In genomic region chr7:77269360-77270075, GRCh38 we compare ENCODE assay signal across 11 cellular contexts.
A peak's percentile ranks its signal among the peaks of the same experiment; 100 is the strongest.
DNase-seq lines count a peak whose midpoint lies in the region; ATAC-seq and TF ChIP-seq lines count a peak whose summit lies in the region.
"Had no signal": no experiment of that assay in that cellular context is flagged by ENCODE, and none has a peak within 500 bp of the region (broad histone marks: within the 10 kb centered on the region; RNA-seq: fewer than 3 reads in every experiment).

No MANE protein-coding gene starts in this region.

- H3K36me3 ChIP-seq in left lung: no peaks in the 10 kb centered on the region

- peaks cover 9 to 13% of the 10 kb centered on the region in 2 donors for H3K4me1 ChIP-seq in left lung

- no peaks in the 10 kb centered on the region for H3K9me3 ChIP-seq in left lung

- TF ChIP-seq CTCF in GM12864 (IDR thresholded peaks at IDR 0.05; ENCODE audit: low read depth, low read length, missing control alignments): no peak
- TF ChIP-seq CTCF in left lung (IDR thresholded peaks at IDR 0.05): no peak

- DNase-seq in GM12864 (ENCODE audit: low read depth) (peak; percentile 35), KBM-7 (peak; percentile 45), left lung (peak in 1 of 2 donors; percentile 64), middle frontal gyrus (ENCODE audit: extremely low spot score, low spot score) (no peak), NCI-H774 (lab: John Stamatoyannopoulos, UW) (no peak)
- DNase-seq in activated CD8-positive, alpha-beta memory T cell treated with anti-CD3 and anti-CD28 coated beads, Interleukin-2, amount 50 U/mL, for 48 hours: no peak
- no peak for DNase-seq in stimulated activated CD4-positive, alpha-beta T cell treated with anti-CD3 and anti-CD28 coated beads, Interleukin-2, amount 100 ng/mL, for 48 hours
- DNase-seq: Calu3, KG1 had no signal

- in situ Hi-C loops in KBM-7 (cut with MboI; ENCODE audit: low pct_unique_long_range_greater_than_20kb, low sequenced_read_pairs): no loop called here

- ATAC-seq in GM21619 (IDR thresholded peaks at IDR 0.05; ENCODE audit: unreplicated experiment): peak; percentile 78
- ATAC-seq in left lung: peak; percentile 90

- H3K27ac ChIP-seq in left lung: peak overlapping the region; percentile 5 to 76
- H3K27ac ChIP-seq: epithelial cell of prostate had no signal

- H3K4me3 ChIP-seq in GM12864 (ENCODE audit: low read depth, low read length) (no peak overlapping the region), left lung (no peak overlapping the region)

- H3K27me3 ChIP-seq in left lung: no peaks in the 10 kb centered on the region

- intact Hi-C loops in left lung (cut with DNase I): no loop called here

Comparison
In these comparisons a context has a peak if more than half of its experiments do, and no peak if none do; other contexts are left out.
1. DNase-seq: peak in GM12864 (single experiment) and KBM-7 (single experiment); none in activated CD8-positive, alpha-beta memory T cell treated with anti-CD3 and anti-CD28 coated beads, Interleukin-2, amount 50 U/mL, for 48 hours (single experiment), middle frontal gyrus (single experiment), stimulated activated CD4-positive, alpha-beta T cell treated with anti-CD3 and anti-CD28 coated beads, Interleukin-2, amount 100 ng/mL, for 48 hours (0 of 2) and NCI-H774 (single experiment).